In genomic region chr19:47803148-47803547, GRCh38 we compare ENCODE assay signal across 11 cellular contexts. TPM values are rescaled to one million over a fixed set of nuclear protein-coding genes. Genes with fewer than 3 reads are reported as not detected.
"Had no signal": no experiment of that assay in that cellular context is flagged by ENCODE, and none has a peak within 500 bp of the region (broad histone marks: within the 10 kb centered on the region; RNA-seq: fewer than 3 reads in every experiment).

No MANE protein-coding gene starts in this region.

RNA-seq across cellular contexts. Expression of gene TPRX1, which starts 1.2 kb away (rescaled TPM):
- total RNA-seq: OCI-LY7, PC-3, PC-9, Peyer's patch, Right ventricle myocardium inferior, Right ventricle myocardium superior, RPMI7951, SJCRH30, SJSA1, SK-MEL-5 had no signal
- polyA plus RNA-seq: SK-N-SH had no signal

RNA-seq across cellular contexts. Expression of gene CRX, which starts 18.6 kb away (rescaled TPM):
- total RNA-seq: OCI-LY7, PC-3, PC-9, Peyer's patch, Right ventricle myocardium inferior, Right ventricle myocardium superior, RPMI7951, SJSA1, SK-MEL-5 had no signal
- polyA plus RNA-seq: SK-N-SH had no signal

RNA-seq across cellular contexts. Expression of gene TPRX2, which starts 55.9 kb away (rescaled TPM):
- total RNA-seq: OCI-LY7, PC-3, PC-9, Peyer's patch, Right ventricle myocardium inferior, Right ventricle myocardium superior, RPMI7951, SJCRH30, SJSA1, SK-MEL-5 had no signal
- polyA plus RNA-seq: SK-N-SH had no signal
